1 cellular context compared by ENCODE assay signal in genomic region chr11:813440-814096, GRCh38.
TF ChIP-seq lines count a peak whose summit lies in the region.

No MANE protein-coding gene starts in this region.

TF ChIP-seq in K562, 482 proteins besides CTCF, POLR2A, EP300 and RAD21 (continues in another document):
- TF ChIP-seq ZNF134 (CRISPR knock-in tag; conservative IDR thresholded peaks at IDR 0.05) (no peak), BHLHE40 (IDR thresholded peaks at IDR 0.05; ENCODE audit: low read length) (no peak), MAZ (CRISPR knock-in tag; conservative IDR thresholded peaks at IDR 0.05 in 1 of 2, IDR thresholded peaks at IDR 0.05 in 1 of 2) (no peak), RBFOX2 (IDR thresholded peaks at IDR 0.05; ENCODE audit: low read depth, low read length) (peak; percentile 71), TCF15 (CRISPR knock-in tag; IDR thresholded peaks at IDR 0.05) (no peak), POLR2AphosphoS5 (IDR thresholded peaks at IDR 0.05; ENCODE audit: control insufficient read depth, insufficient read depth, low read depth, low read length) (peak; percentile 70), YBX1 (IDR thresholded peaks at IDR 0.05) (no peak), THAP12 (CRISPR knock-in tag; IDR thresholded peaks at IDR 0.05) (no peak), ZBTB8A (IDR thresholded peaks at IDR 0.05; ENCODE audit: partially characterized antibody) (no peak), C11orf30 (IDR thresholded peaks at IDR 0.05; ENCODE audit: low read depth) (no peak), ADNP (tag; IDR thresholded peaks at IDR 0.05) (no peak), SUPT5H (IDR thresholded peaks at IDR 0.05) (peak; percentile 80), TARDBP (IDR thresholded peaks at IDR 0.05) (no peak), PML (IDR thresholded peaks at IDR 0.05; ENCODE audit: low read length) (0 out of 2 replicates have a peak, but pooled peaks have one; percentile 8), ETS1 (conservative IDR thresholded peaks at IDR 0.05; ENCODE audit: control insufficient read depth, low read depth, low read length) (no peak), NCOR1 (IDR thresholded peaks at IDR 0.05) (no peak), KHSRP (IDR thresholded peaks at IDR 0.05) (no peak), POLR2AphosphoS2 (IDR thresholded peaks at IDR 0.05; ENCODE audit: low read length) (peak; percentile 94), CEBPG (CRISPR knock-in tag; IDR thresholded peaks at IDR 0.05) (no peak), CEBPG (tag; conservative IDR thresholded peaks at IDR 0.05 in 1 of 2, IDR thresholded peaks at IDR 0.05 in 1 of 2) (no peak), HDAC3 (IDR thresholded peaks at IDR 0.05; ENCODE audit: borderline replicate concordance, partially characterized antibody) (no peak), TFAP4 (CRISPR knock-in tag; IDR thresholded peaks at IDR 0.05; ENCODE audit: borderline replicate concordance) (0 out of 2 replicates have a peak, but pooled peaks have one; percentile 44), PCBP1 (IDR thresholded peaks at IDR 0.05; ENCODE audit: low read depth, low read length, poor library complexity, severe bottlenecking) (no peak), PTBP1 (IDR thresholded peaks at IDR 0.05; ENCODE audit: low read depth, low read length) (0 out of 2 replicates have a peak, but pooled peaks have one; percentile 18), POLR2B (IDR thresholded peaks at IDR 0.05; ENCODE audit: low read depth, partially characterized antibody) (peak; percentile 71), POLR2G (IDR thresholded peaks at IDR 0.05; ENCODE audit: low read depth, low read length) (peak; percentile 80), KDM1A (IDR thresholded peaks at IDR 0.05) (no peak), DACH1 (IDR thresholded peaks at IDR 0.05; ENCODE audit: partially characterized antibody) (no peak), KLF10 (CRISPR knock-in tag; IDR thresholded peaks at IDR 0.05) (no peak), MNT (conservative IDR thresholded peaks at IDR 0.05) (peak in 1 of 2 experiments; percentile 29; a peak in 1 of 4 replicates), CCNT2 (IDR thresholded peaks at IDR 0.05; ENCODE audit: borderline replicate concordance, extremely low read depth, insufficient read length, low read depth, low read length) (no peak), GTF3C2 (IDR thresholded peaks at IDR 0.05; ENCODE audit: borderline replicate concordance, extremely low read depth, insufficient read length) (no peak), ZNF830 (CRISPR knock-in tag; IDR thresholded peaks at IDR 0.05) (no peak), RBM22 (IDR thresholded peaks at IDR 0.05; ENCODE audit: low read depth, low read length, poor library complexity, severe bottlenecking) (peak; percentile 78), ZBTB17 (CRISPR knock-in tag; IDR thresholded peaks at IDR 0.05) (peak; percentile 54; the same call in 1 of the 2 replicates), DNMT1 (IDR thresholded peaks at IDR 0.05) (no peak), FOXA3 (CRISPR knock-in tag; conservative IDR thresholded peaks at IDR 0.05 in 1 of 2, IDR thresholded peaks at IDR 0.05 in 1 of 2) (no peak), ZKSCAN8 (CRISPR knock-in tag; IDR thresholded peaks at IDR 0.05) (no peak), SRSF3 (IDR thresholded peaks at IDR 0.05; ENCODE audit: insufficient read depth, low read length) (no peak), ZBTB43 (CRISPR knock-in tag; IDR thresholded peaks at IDR 0.05) (no peak), MYC (IDR thresholded peaks at IDR 0.05; ENCODE audit: low read depth, low read length) (peak; percentile 66; the same call in 1 of the 2 replicates), MYC (CRISPR knock-in tag; IDR thresholded peaks at IDR 0.05; ENCODE audit: borderline replicate concordance, low read depth) (no peak), FOXA1 (IDR thresholded peaks at IDR 0.05; ENCODE audit: borderline replicate concordance) (no peak), SNRNP70 (optimal IDR thresholded peaks at IDR 0.05; ENCODE audit: low read depth, low read length) (peak; percentile 83), E2F6 (IDR thresholded peaks at IDR 0.05; ENCODE audit: borderline replicate concordance in 1 of 2, extremely low read depth in 1 of 2, insufficient read depth in 1 of 2, insufficient read length in 1 of 2, low read depth in 1 of 2, low read length in 1 of 2, poor library complexity in 1 of 2, severe bottlenecking in 1 of 2) (no peak), SIRT6 (IDR thresholded peaks at IDR 0.05; ENCODE audit: low read depth, low read length) (peak; percentile 92), MYBL2 (IDR thresholded peaks at IDR 0.05; ENCODE audit: low read depth) (no peak), MYBL2 (CRISPR knock-in tag; IDR thresholded peaks at IDR 0.05; ENCODE audit: borderline replicate concordance) (no peak), ZBTB33 (CRISPR knock-in tag; IDR thresholded peaks at IDR 0.05) (peak; percentile 48; the same call in 1 of the 2 replicates), PREB (CRISPR knock-in tag; IDR thresholded peaks at IDR 0.05) (peak; percentile 86; the same call in 1 of the 2 replicates), MYNN (IDR thresholded peaks at IDR 0.05) (peak; percentile 26; the same call in 1 of the 2 replicates), MYNN (CRISPR knock-in tag; IDR thresholded peaks at IDR 0.05) (no peak), ZNF740 (CRISPR knock-in tag; IDR thresholded peaks at IDR 0.05) (peak; percentile 34; the same call in 1 of the 2 replicates), ZNF740 (tag; IDR thresholded peaks at IDR 0.05) (no peak), CEBPB (tag; IDR thresholded peaks at IDR 0.05) (no peak), ZNF507 (tag; conservative IDR thresholded peaks at IDR 0.05) (no peak)
